Comparison of ENCODE assay signal across 14 cellular contexts in genomic region chr16:83957296-83957855, GRCh38. TPM values are rescaled to one million over a fixed set of nuclear protein-coding genes. Genes with fewer than 3 reads are reported as not detected.
A peak's percentile ranks its signal among the peaks of the same experiment; 100 is the strongest.
DNase-seq lines count a peak whose midpoint lies in the region; ATAC-seq, FAIRE-seq and TF ChIP-seq lines count a peak whose summit lies in the region.
"Had no signal": no experiment of that assay in that cellular context is flagged by ENCODE, and none has a peak within 500 bp of the region (broad histone marks: within the 10 kb centered on the region; RNA-seq: fewer than 3 reads in every experiment).

No MANE protein-coding gene starts in this region.

- H3K27me3 ChIP-seq in HepG2 (ENCODE audit: control insufficient read depth in 1 of 2, insufficient read depth in 2 of 2, low read length in 2 of 2) (no peaks in the 10 kb centered on the region; a peak in 1 of 5 replicates), right lobe of liver (no peaks in the 10 kb centered on the region), adrenal gland (no peaks in the 10 kb centered on the region), osteoblast (ENCODE audit: insufficient read depth, low read length) (no peaks in the 10 kb centered on the region)

- H3K4me3 ChIP-seq in HepG2 (replicated peaks in 1 of 3; ENCODE audit: insufficient read depth in 1 of 3, low read depth in 2 of 3, low read length in 3 of 3) (no peak overlapping the region), right lobe of liver (no peak overlapping the region), adrenal gland (no peak overlapping the region), osteoblast (ENCODE audit: insufficient read depth, low read length) (no peak overlapping the region)
- H3K4me3 ChIP-seq: HAP-1 had no signal

- no peak for TF ChIP-seq RAD21 in HepG2 (CRISPR knock-in tag; IDR thresholded peaks at IDR 0.05)

- ATAC-seq in HepG2 (no peak), right lobe of liver (no peak), GM21825 (IDR thresholded peaks at IDR 0.05; ENCODE audit: unreplicated experiment) (no peak), GM21717 (IDR thresholded peaks at IDR 0.05; ENCODE audit: unreplicated experiment) (no peak)

- no peak overlapping the region for H3K27ac ChIP-seq in HepG2 (ENCODE audit: extremely low read length, insufficient read depth, low read length)
- no peak overlapping the region for H3K27ac ChIP-seq in right lobe of liver
- H3K27ac ChIP-seq in adrenal gland, result peak overlapping the region in 3 of 5 donors; percentile 17 to 99 (median 27)
- H3K27ac ChIP-seq in osteoblast (ENCODE audit: low read depth, low read length), result no peak overlapping the region

- H3K36me3 ChIP-seq in HepG2 (replicated peaks in 1 of 2; ENCODE audit: control insufficient read depth in 1 of 2, insufficient read depth in 2 of 2, low read length in 2 of 2) (peaks cover 43 to 68% of the 10 kb centered on the region in 2 experiments), right lobe of liver (peaks cover 0 to 69% (median 35%) of the 10 kb centered on the region in 4 donors), adrenal gland (replicated peaks in 1 of 2) (peaks cover 0 to 33% of the 10 kb centered on the region in 2 donors), osteoblast (ENCODE audit: insufficient read depth, low read length) (peaks cover 27% of the 10 kb centered on the region)
- H3K36me3 ChIP-seq: BE2C had no signal

- H3K4me1 ChIP-seq in HepG2 (ENCODE audit: insufficient read depth, low read length), result peaks cover 39% of the 10 kb centered on the region
- peaks cover 0 to 24% (median 1%) of the 10 kb centered on the region in 4 donors for H3K4me1 ChIP-seq in right lobe of liver
- H3K4me1 ChIP-seq in adrenal gland (replicated peaks in 1 of 2), result peaks cover 23 to 49% of the 10 kb centered on the region in 2 donors
- H3K4me1 ChIP-seq in osteoblast (ENCODE audit: insufficient read depth, low read length), result peaks cover 22% of the 10 kb centered on the region

- TF ChIP-seq EP300 in HepG2 (IDR thresholded peaks at IDR 0.05; ENCODE audit: low read depth in 2 of 2, low read length in 2 of 2) (no peak), HepG2 (CRISPR knock-in tag; IDR thresholded peaks at IDR 0.05; ENCODE audit: borderline replicate concordance) (no peak)

- no peak overlapping the region for H3K4me2 ChIP-seq in HepG2 (ENCODE audit: low read depth, low read length)
- no peak overlapping the region for H3K4me2 ChIP-seq in osteoblast (ENCODE audit: insufficient read depth, low read length)

- FAIRE-seq in HepG2 (lab: Jason Lieb, UNC), result no peak
- FAIRE-seq: G401.6 had no signal

- H2AFZ ChIP-seq in HepG2 (ENCODE audit: low read length) (no peak overlapping the region), osteoblast (ENCODE audit: low read length) (no peak overlapping the region)

- TF ChIP-seq CTCF in HepG2 (CRISPR knock-in tag; IDR thresholded peaks at IDR 0.05), result no peak
- TF ChIP-seq CTCF in right lobe of liver (IDR thresholded peaks at IDR 0.05), result no peak
- no peak for TF ChIP-seq CTCF in adrenal gland (IDR thresholded peaks at IDR 0.05)
- no peak for TF ChIP-seq CTCF in osteoblast (IDR thresholded peaks at IDR 0.05; ENCODE audit: extremely low read depth, low read depth, low read length)

- CTCF ChIA-PET in HepG2 (lab: Yijun Ruan, JAX; ENCODE audit: low intra/inter-chr PET ratio, low total read pairs), result interaction anchor here (1.0 to 5.5 kb wide), 5 partner anchors 30 to 527 kb away, joined by 3 to 53 read pairs (median 25); no protein-coding TSS in a partner anchor

- DNase-seq in HepG2 (ENCODE audit: low spot score) (no peak), right lobe of liver (no peak), adrenal gland (no peak), osteoblast (ENCODE audit: insufficient read length, low spot score, missing footprints) (peak; percentile 76), NCI-H1417 treated with DMSO at 0.1 percent for 48 hours (lab: John Stamatoyannopoulos, UW) (no peak)

- 96% methylated on average over 12 of the region's 14 CpGs for WGBS in HepG2 (ENCODE audit: low lambda C conversion rate)
- WGBS in right lobe of liver (ENCODE audit: insufficient coverage, low coverage, low lambda C conversion rate, missing lambda C conversion rate), result 69% methylated on average over 8 of the region's 14 CpGs
- 88 to 91% (median 89%) methylated on average over 10 to 14 of the region's 14 CpGs for WGBS in adrenal gland, 4 donors

- H3K79me2 ChIP-seq in HepG2 (ENCODE audit: insufficient read depth, low read length), result peaks cover 24% of the 10 kb centered on the region
- peaks cover 24% of the 10 kb centered on the region for H3K79me2 ChIP-seq in osteoblast (ENCODE audit: insufficient read depth, low read length)

- in situ Hi-C loops in HepG2 (cut with HindIII; ENCODE audit: extremely low pct_ligation_motif_present, low pct_unique_long_range_greater_than_20kb), result loop anchor here (5.0 to 25.0 kb wide), 2 partner anchors 85 to 230 kb away; partner anchors contain the start of genes ADAD2, SLC38A8 and TAF1C

- H3K9ac ChIP-seq in HepG2 (ENCODE audit: insufficient read depth, low read depth, low read length), result no peak overlapping the region

- POLR2A ChIA-PET in HepG2 (lab: Yijun Ruan, JAX), result interaction anchor here (1.0 kb wide), 2 partner anchors 23 to 87 kb away, joined by 3 to 8 read pairs; no protein-coding TSS in a partner anchor

- H3K9me3 ChIP-seq in HepG2 (ENCODE audit: low read length) (no peaks in the 10 kb centered on the region), right lobe of liver (no peaks in the 10 kb centered on the region), adrenal gland (replicated peaks in 1 of 3) (no peaks in the 10 kb centered on the region), osteoblast (ENCODE audit: low read depth, low read length) (no peaks in the 10 kb centered on the region)
- H3K9me3 ChIP-seq: BE2C, HAP-1 had no signal

- BruUV-seq in HepG2 (replicated peaks; lab: Mats Ljungman, UMichigan), result no TSS peak

- intact Hi-C loops in HepG2 (cut with micrococcal nuclease; ENCODE audit: unreplicated experiment) (loop anchor here (10.0 kb wide), 1 partner anchor 133 kb away; no protein-coding TSS in a partner anchor), right lobe of liver (cut with DNase I) (no loop called here), adrenal gland (cut with DNase I) (loop anchor here in 1 of 2 donors (5.0 kb wide), 1 partner anchor 225 kb away; no protein-coding TSS in a partner anchor)

- H4K20me1 ChIP-seq in HepG2 (ENCODE audit: insufficient read depth, low read length), result peaks cover 37% of the 10 kb centered on the region
- peaks cover 11% of the 10 kb centered on the region for H4K20me1 ChIP-seq in osteoblast (ENCODE audit: insufficient read depth, low read length)

- TF ChIP-seq POLR2A in HepG2 (IDR thresholded peaks at IDR 0.05; ENCODE audit: insufficient read depth in 1 of 2, low read depth in 2 of 2, low read length in 2 of 2), result 0 out of 4 replicates have a peak, but pooled peaks of 1 of the 2 experiments have one; percentile 38
- no peak for TF ChIP-seq POLR2A in right lobe of liver (IDR thresholded peaks at IDR 0.05)
- TF ChIP-seq POLR2A in adrenal gland (IDR thresholded peaks at IDR 0.05), result no peak

RNA-seq across cellular contexts. Expression of gene OSGIN1, which starts 4.3 kb away (rescaled TPM):
- total RNA-seq in HepG2 (2016; rRNA removed; fragmentation: Illumina TruSeq; extraction: Trizol) (18.1 and 27.1 TPM in 2 replicates), right lobe of liver (100 to 1,000 TPM in 1 of 6 experiments, 10 to 100 TPM in 5; 40.1 to 170 (median 53.9) TPM), adrenal gland (10 to 100 TPM; 16.1 to 64.9 (median 19.3) TPM), osteoblast (3.6 and 5.0 TPM in 2 replicates)
- 11.4 and 11.5 TPM in 2 replicates for total RNA-seq in HepG2 (2016; cell fraction: cytosol; rRNA removed; fragmentation: Illumina TruSeq; extraction: Trizol; ENCODE audit: low read depth)
- total RNA-seq in HepG2 (2016; cell fraction: insoluble cytoplasmic fraction; rRNA removed; fragmentation: Illumina TruSeq; extraction: Trizol), result 18.2 and 24.7 TPM in 2 replicates
- 21.9 and 22.1 TPM in 2 replicates for total RNA-seq in HepG2 (2016; cell fraction: membrane; rRNA removed; fragmentation: Illumina TruSeq; extraction: Trizol)
- 32.7 and 36.4 TPM in 2 replicates for total RNA-seq in HepG2 (2016; cell fraction: nucleus; rRNA removed; fragmentation: Illumina TruSeq; extraction: Trizol)
- polyA plus RNA-seq in HepG2 (2011; rRNA removed) (20.5 and 26.5 TPM in 2 replicates), adrenal gland (10 to 100 TPM; 16.9 to 39.7 (median 18.5) TPM)
- 14.6 and 23.2 TPM in 2 replicates for polyA plus RNA-seq in HepG2 (2011; cell fraction: cytosol; rRNA removed)
- polyA plus RNA-seq in HepG2 (2011; cell fraction: nucleus; rRNA removed), result 50.0 and 59.1 TPM in 2 replicates
- 20.8 and 24.1 TPM in 2 replicates for polyA plus RNA-seq in HepG2 (2012)
- 5.0 and 5.2 TPM in 2 replicates for polyA plus RNA-seq in HepG2 (2016; cell fraction: cytosol; fragmentation: Illumina TruSeq; extraction: Trizol; ENCODE audit: low read depth)
- polyA plus RNA-seq in HepG2 (2016; cell fraction: insoluble cytoplasmic fraction; fragmentation: Illumina TruSeq; extraction: Trizol; ENCODE audit: low read depth), result 24.2 and 30.6 TPM in 2 replicates
- polyA plus RNA-seq in HepG2 (2016; cell fraction: membrane; fragmentation: Illumina TruSeq; extraction: Trizol; ENCODE audit: low read depth), result 6.9 and 8.0 TPM in 2 replicates
- polyA plus RNA-seq in HepG2 (2016; cell fraction: nucleus; fragmentation: Illumina TruSeq; extraction: Trizol; ENCODE audit: insufficient read depth, low read depth), result 47.7 and 49.4 TPM in 2 replicates
- polyA minus RNA-seq in HepG2 (2011; rRNA and poly(A)+ RNA removed; ENCODE audit: low replicate concordance), result 5.0 and 29.3 TPM in 2 replicates
- 11.4 and 16.2 TPM in 2 replicates for polyA minus RNA-seq in HepG2 (2011; cell fraction: cytosol; rRNA and poly(A)+ RNA removed)
- polyA minus RNA-seq in HepG2 (2011; cell fraction: nucleus; rRNA and poly(A)+ RNA removed), result 49.3 and 51.1 TPM in 2 replicates

RNA-seq across cellular contexts. Expression of gene NECAB2, which starts 10.7 kb away (rescaled TPM):
- total RNA-seq in HepG2 (2016; rRNA removed; fragmentation: Illumina TruSeq; extraction: Trizol) (0.49 TPM in 1 of 2 replicates, not detected in the other), right lobe of liver (10 to 100 TPM in 3 of 6 experiments, 1 to 10 TPM in 2, under 1 TPM in 1; 0.56 to 26.8 (median 7.1) TPM), adrenal gland (under 1 TPM in 5 of 8 donors, not detected in 3; 0.14 to 0.55 (median 0.32) TPM), osteoblast (0.29 and 0.72 TPM in 2 replicates)
- total RNA-seq in HepG2 (2016; cell fraction: cytosol; rRNA removed; fragmentation: Illumina TruSeq; extraction: Trizol; ENCODE audit: low read depth), result not detected in 2 replicates
- not detected in 2 replicates for total RNA-seq in HepG2 (2016; cell fraction: insoluble cytoplasmic fraction; rRNA removed; fragmentation: Illumina TruSeq; extraction: Trizol)
- total RNA-seq in HepG2 (2016; cell fraction: membrane; rRNA removed; fragmentation: Illumina TruSeq; extraction: Trizol), result not detected in 2 replicates
- total RNA-seq in HepG2 (2016; cell fraction: nucleus; rRNA removed; fragmentation: Illumina TruSeq; extraction: Trizol), result not detected in 2 replicates
- polyA plus RNA-seq in HepG2 (2011; rRNA removed) (0.21 TPM in 1 of 2 replicates, not detected in the other), adrenal gland (1 to 10 TPM in 2 of 3 donors, under 1 TPM in 1; 0.22 to 1.9 (median 1.7) TPM)
- 0.05 TPM in 1 of 2 replicates, not detected in the other for polyA plus RNA-seq in HepG2 (2011; cell fraction: cytosol; rRNA removed)
- 0.77 and 1.2 TPM in 2 replicates for polyA plus RNA-seq in HepG2 (2011; cell fraction: nucleus; rRNA removed)
- polyA plus RNA-seq in HepG2 (2012), result not detected in 2 replicates
- not detected in 2 replicates for polyA plus RNA-seq in HepG2 (2016; cell fraction: cytosol; fragmentation: Illumina TruSeq; extraction: Trizol; ENCODE audit: low read depth)
- not detected in 2 replicates for polyA plus RNA-seq in HepG2 (2016; cell fraction: insoluble cytoplasmic fraction; fragmentation: Illumina TruSeq; extraction: Trizol; ENCODE audit: low read depth)
- polyA plus RNA-seq in HepG2 (2016; cell fraction: membrane; fragmentation: Illumina TruSeq; extraction: Trizol; ENCODE audit: low read depth), result not detected in 2 replicates
- not detected in 2 replicates for polyA plus RNA-seq in HepG2 (2016; cell fraction: nucleus; fragmentation: Illumina TruSeq; extraction: Trizol; ENCODE audit: insufficient read depth, low read depth)
- 0.21 TPM in 1 of 2 replicates, not detected in the other for polyA minus RNA-seq in HepG2 (2011; rRNA and poly(A)+ RNA removed; ENCODE audit: low replicate concordance)
- polyA minus RNA-seq in HepG2 (2011; cell fraction: cytosol; rRNA and poly(A)+ RNA removed), result not detected in 2 replicates
- polyA minus RNA-seq in HepG2 (2011; cell fraction: nucleus; rRNA and poly(A)+ RNA removed), result 0.62 TPM in 1 of 2 replicates, not detected in the other
- total RNA-seq: CD4-positive, CD25-positive, alpha-beta regulatory T cell; CD8-positive, alpha-beta memory T cell; HT-29; IMR-90 had no signal
- polyA plus RNA-seq: CD4-positive, CD25-positive, alpha-beta regulatory T cell; CD8-positive, alpha-beta memory T cell had no signal

RNA-seq across cellular contexts. Expression of gene MLYCD, which starts 58.5 kb away (rescaled TPM):
- total RNA-seq in HepG2 (2016; rRNA removed; fragmentation: Illumina TruSeq; extraction: Trizol) (2.8 and 4.0 TPM in 2 replicates), right lobe of liver (10 to 100 TPM in 5 of 6 experiments, 1 to 10 TPM in 1; 6.6 to 15.6 (median 11.3) TPM), adrenal gland (10 to 100 TPM in 6 of 8 donors, 1 to 10 TPM in 2; 8.0 to 16.6 (median 11.3) TPM), osteoblast (5.1 and 5.6 TPM in 2 replicates)
- 0.79 and 0.91 TPM in 2 replicates for total RNA-seq in HepG2 (2016; cell fraction: cytosol; rRNA removed; fragmentation: Illumina TruSeq; extraction: Trizol; ENCODE audit: low read depth)
- total RNA-seq in HepG2 (2016; cell fraction: insoluble cytoplasmic fraction; rRNA removed; fragmentation: Illumina TruSeq; extraction: Trizol), result 2.6 and 3.4 TPM in 2 replicates
- 1.7 and 1.9 TPM in 2 replicates for total RNA-seq in HepG2 (2016; cell fraction: membrane; rRNA removed; fragmentation: Illumina TruSeq; extraction: Trizol)
- 3.8 and 4.8 TPM in 2 replicates for total RNA-seq in HepG2 (2016; cell fraction: nucleus; rRNA removed; fragmentation: Illumina TruSeq; extraction: Trizol)
- polyA plus RNA-seq in HepG2 (2011; rRNA removed) (1.8 and 2.0 TPM in 2 replicates), adrenal gland (1 to 10 TPM; 3.9 to 5.4 (median 4.2) TPM)
- 1.4 and 1.5 TPM in 2 replicates for polyA plus RNA-seq in HepG2 (2011; cell fraction: cytosol; rRNA removed)
- 5.0 and 5.9 TPM in 2 replicates for polyA plus RNA-seq in HepG2 (2011; cell fraction: nucleus; rRNA removed)
- polyA plus RNA-seq in HepG2 (2012), result 1.5 and 2.0 TPM in 2 replicates
- 0.28 and 0.36 TPM in 2 replicates for polyA plus RNA-seq in HepG2 (2016; cell fraction: cytosol; fragmentation: Illumina TruSeq; extraction: Trizol; ENCODE audit: low read depth)
- 3.1 and 3.6 TPM in 2 replicates for polyA plus RNA-seq in HepG2 (2016; cell fraction: insoluble cytoplasmic fraction; fragmentation: Illumina TruSeq; extraction: Trizol; ENCODE audit: low read depth)
- 0.69 and 0.76 TPM in 2 replicates for polyA plus RNA-seq in HepG2 (2016; cell fraction: membrane; fragmentation: Illumina TruSeq; extraction: Trizol; ENCODE audit: low read depth)
- 4.2 and 4.4 TPM in 2 replicates for polyA plus RNA-seq in HepG2 (2016; cell fraction: nucleus; fragmentation: Illumina TruSeq; extraction: Trizol; ENCODE audit: insufficient read depth, low read depth)
- 1.8 and 5.1 TPM in 2 replicates for polyA minus RNA-seq in HepG2 (2011; rRNA and poly(A)+ RNA removed; ENCODE audit: low replicate concordance)
- 0.79 and 1.4 TPM in 2 replicates for polyA minus RNA-seq in HepG2 (2011; cell fraction: cytosol; rRNA and poly(A)+ RNA removed)
- polyA minus RNA-seq in HepG2 (2011; cell fraction: nucleus; rRNA and poly(A)+ RNA removed), result 8.5 and 8.8 TPM in 2 replicates

Comparison
In these comparisons a context has a peak if more than half of its experiments do, and no peak if none do; other contexts are left out.
1. H3K27ac ChIP-seq: peak in adrenal gland (3 of 5); none in HepG2 (single experiment), right lobe of liver (0 of 3) and osteoblast (single experiment).